16 cellular contexts compared by ENCODE assay signal in the genomic region with DNA sequence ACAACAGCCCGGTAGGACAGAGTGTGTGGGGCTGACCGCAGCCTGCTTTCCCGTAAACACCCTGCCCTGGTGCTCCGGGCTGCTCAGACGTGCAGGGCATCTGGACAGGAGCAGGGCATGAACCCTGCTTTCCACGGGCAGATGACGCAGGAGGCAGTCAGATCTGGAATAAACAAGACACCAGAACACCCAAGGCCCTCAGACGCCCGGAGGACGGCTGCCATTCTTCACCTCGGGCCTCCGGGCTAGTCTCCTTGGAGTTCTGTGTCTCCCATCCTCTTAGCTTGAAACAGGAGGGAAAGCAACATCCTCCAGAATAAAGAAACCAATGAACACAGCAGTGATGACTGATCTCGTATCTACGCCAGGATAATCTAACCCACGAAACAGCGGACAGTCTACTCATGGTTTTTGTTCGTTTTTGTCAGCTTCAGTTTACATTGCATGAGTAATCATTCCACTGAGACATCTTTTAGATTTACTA. TPM values are rescaled to one million over a fixed set of nuclear protein-coding genes. Genes with fewer than 3 reads are reported as not detected.
A peak's percentile ranks its signal among the peaks of the same experiment; 100 is the strongest.
DNase-seq lines count a peak whose midpoint lies in the region; TF ChIP-seq lines count a peak whose summit lies in the region.
"Had no signal": no experiment of that assay in that cellular context is flagged by ENCODE, and none has a peak within 500 bp of the region (broad histone marks: within the 10 kb centered on the region; RNA-seq: fewer than 3 reads in every experiment).

No MANE protein-coding gene starts in this region.

- TF ChIP-seq POLR2A in esophagus muscularis mucosa (IDR thresholded peaks at IDR 0.05; ENCODE audit: low read depth): no peak

- peaks cover 32 to 54% (median 46%) of the 10 kb centered on the region in 4 donors for H3K4me1 ChIP-seq in esophagus muscularis mucosa
- H3K4me1 ChIP-seq: breast epithelium, parathyroid adenoma had no signal

- H3K36me3 ChIP-seq in esophagus muscularis mucosa: no peaks in the 10 kb centered on the region
- H3K36me3 ChIP-seq: breast epithelium, suprapubic skin had no signal

- no peaks in the 10 kb centered on the region for H3K27me3 ChIP-seq in esophagus muscularis mucosa
- H3K27me3 ChIP-seq: breast epithelium, suprapubic skin had no signal

- peak; percentile 69 for DNase-seq in AG08396 (ENCODE audit: low spot score)
- peak; percentile 99 for DNase-seq in RPMI7951 (ENCODE audit: low read depth)
- no peak for DNase-seq in esophagus muscularis mucosa (ENCODE audit: extremely low spot score)
- DNase-seq in non-pigmented ciliary epithelial cell (ENCODE audit: low read depth): peak; percentile 72
- no peak for DNase-seq in HUDEP-2 (lab: John Stamatoyannopoulos, UW; ENCODE audit: unreplicated experiment in 76 of 76)
- DNase-seq in NCI-H526 treated with DMSO at 0.1 percent for 48 hours (lab: John Stamatoyannopoulos, UW): no peak
- DNase-seq in stimulated activated CD4-positive, alpha-beta T cell treated with anti-CD3 and anti-CD28 coated beads, Interleukin-4, amount 100 ng/mL, for 1 hour: no peak
- DNase-seq in NCI-H187 (lab: John Stamatoyannopoulos, UW): no peak
- DNase-seq: activated T-cell treated with anti-CD3 and anti-CD28 coated beads for 4 hours; CD4-positive, CD25-positive, alpha-beta regulatory T cell; left colon; NCI-H2029; T-helper 2 cell had no signal

- intact Hi-C loops in esophagus muscularis mucosa (cut with DNase I): no loop called here

- peaks cover 0 to 4% (median 0%) of the 10 kb centered on the region in 4 donors for H3K9me3 ChIP-seq in esophagus muscularis mucosa
- H3K9me3 ChIP-seq: suprapubic skin had no signal

- no peak for TF ChIP-seq CTCF in esophagus muscularis mucosa (IDR thresholded peaks at IDR 0.05)

- H3K4me3 ChIP-seq in esophagus muscularis mucosa: no peak overlapping the region
- H3K4me3 ChIP-seq: breast epithelium, suprapubic skin had no signal

- WGBS in esophagus muscularis mucosa: 81% methylated on average over 15 of the region's 17 CpGs

- H3K27ac ChIP-seq in esophagus muscularis mucosa (replicated peaks in 1 of 4): peak overlapping the region; percentile 13 to 54 (median 34)
- H3K27ac ChIP-seq: breast epithelium, parathyroid adenoma, suprapubic skin had no signal

- TF ChIP-seq EP300 in esophagus muscularis mucosa (IDR thresholded peaks at IDR 0.05): no peak

RNA-seq across cellular contexts. Expression of gene PXDN, which starts 7.3 kb away (rescaled TPM):
- total RNA-seq in RPMI7951 (2014; rRNA removed; shearing (Covaris generic)): 272 and 304 TPM in 2 replicates
- 10 to 100 TPM; 19.9 to 81.6 (median 50.1) TPM for total RNA-seq in esophagus muscularis mucosa

Comparison
In these comparisons a context has a peak if more than half of its experiments do, and no peak if none do; other contexts are left out.
1. DNase-seq: peak in AG08396 (single experiment), RPMI7951 (single experiment) and non-pigmented ciliary epithelial cell (single experiment); none in esophagus muscularis mucosa (single experiment), HUDEP-2 (0 of 76), NCI-H526 treated with DMSO at 0.1 percent for 48 hours (single experiment), stimulated activated CD4-positive, alpha-beta T cell treated with anti-CD3 and anti-CD28 coated beads, Interleukin-4, amount 100 ng/mL, for 1 hour (single experiment) and NCI-H187 (0 of 2).